In genomic region chr14:67464377-67464776, GRCh38 we compare ENCODE assay signal across 1 cellular context.
TF ChIP-seq lines count a peak whose summit lies in the region.

No MANE protein-coding gene starts in this region.

TF ChIP-seq in GM23338, 12 proteins besides CTCF, POLR2A, EP300 and RAD21 (continued from another document):
- no peak for TF ChIP-seq ZNF462 (CRISPR knock-in tag; IDR thresholded peaks at IDR 0.05)
- TF ChIP-seq ZNF114 (CRISPR knock-in tag; IDR thresholded peaks at IDR 0.05), result no peak
- TF ChIP-seq EZH2phosphoT487 (IDR thresholded peaks at IDR 0.05; ENCODE audit: unreplicated experiment), result no peak
- TF ChIP-seq REST (IDR thresholded peaks at IDR 0.05; ENCODE audit: unreplicated experiment), result no peak
- no peak for TF ChIP-seq NANOG (IDR thresholded peaks at IDR 0.05; ENCODE audit: borderline replicate concordance)
- no peak for TF ChIP-seq JUNB (IDR thresholded peaks at IDR 0.05; ENCODE audit: unreplicated experiment)
- TF ChIP-seq CREB1 (CRISPR knock-in tag; IDR thresholded peaks at IDR 0.05; ENCODE audit: low read depth), result no peak
- TF ChIP-seq EZH2 (IDR thresholded peaks at IDR 0.05; ENCODE audit: low read depth, unreplicated experiment), result no peak
- TF ChIP-seq POLR2AphosphoS5 (IDR thresholded peaks at IDR 0.05; ENCODE audit: low read depth), result no peak
- no peak for TF ChIP-seq STAT1 (IDR thresholded peaks at IDR 0.05; ENCODE audit: unreplicated experiment)
